In genomic region chr6:20630617-20631448, GRCh38 we compare ENCODE assay signal across 12 cellular contexts.
A peak's percentile ranks its signal among the peaks of the same experiment; 100 is the strongest.
DNase-seq lines count a peak whose midpoint lies in the region; ATAC-seq and TF ChIP-seq lines count a peak whose summit lies in the region.
"Had no signal": no experiment of that assay in that cellular context is flagged by ENCODE, and none has a peak within 500 bp of the region (broad histone marks: within the 10 kb centered on the region; RNA-seq: fewer than 3 reads in every experiment).

No MANE protein-coding gene starts in this region.

- ATAC-seq in GM18502 (IDR thresholded peaks at IDR 0.05; ENCODE audit: poor library complexity, unreplicated experiment) (peak; percentile 44), HG03520 (IDR thresholded peaks at IDR 0.05; ENCODE audit: unreplicated experiment) (no peak)
- ATAC-seq in activated naive CD4-positive, alpha-beta T cell treated with anti-CD3 and anti-CD28 coated beads, Interleukin-2, amount 50 U/mL, for 72 hours: peak; percentile 83 to 99
- ATAC-seq: body of pancreas, K562 had no signal

- H3K9me3 ChIP-seq in SK-N-SH: no peaks in the 10 kb centered on the region
- H3K9me3 ChIP-seq: body of pancreas had no signal

- no peak overlapping the region for H2AFZ ChIP-seq in SK-N-SH (ENCODE audit: low read depth)

- TF ChIP-seq CTCF in SK-N-SH (IDR thresholded peaks at IDR 0.05): no peak

- WGBS in SK-N-SH (ENCODE audit: low lambda C conversion rate): 81% methylated on average over 3 of the region's 3 CpGs

- no peak for TF ChIP-seq RAD21 in SK-N-SH (IDR thresholded peaks at IDR 0.05; ENCODE audit: low read length)

- DNase-seq in DMS153 (lab: John Stamatoyannopoulos, UW) (peak; percentile 88), NCI-H1417 (lab: John Stamatoyannopoulos, UW) (peak; percentile 32 to 80 (median 50)), dedifferentiated amniotic fluid mesenchymal stem cell (ENCODE audit: extremely low spot score) (no peak), NCI-H524 (lab: John Stamatoyannopoulos, UW) (no peak), SK-N-SH (no peak)
- DNase-seq in activated naive CD4-positive, alpha-beta T cell treated with anti-CD3 and anti-CD28 coated beads, Interleukin-2, amount 50 U/mL, for 72 hours (ENCODE audit: low spot score in 2 of 2): peak in 1 of 2 donors; percentile 23
- DNase-seq: kidney, RPMI8226 had no signal

- H4K20me1 ChIP-seq in SK-N-SH (ENCODE audit: insufficient read depth): no peaks in the 10 kb centered on the region

- H3K36me3 Mint-ChIP-seq in activated naive CD4-positive, alpha-beta T cell treated with anti-CD3 and anti-CD28 coated beads, Interleukin-2, amount 50 U/mL, for 72 hours: peaks cover 0 to 9% of the 10 kb centered on the region in 2 donors

- POLR2A ChIA-PET in SK-N-SH (lab: Yijun Ruan, JAX): no interaction called here

- H3K27ac ChIP-seq in SK-N-SH (ENCODE audit: low read depth in 2 of 2, low read length in 1 of 2): no peak overlapping the region
- H3K27ac ChIP-seq: body of pancreas had no signal

- H3K4me2 ChIP-seq in SK-N-SH: no peak overlapping the region

- no peaks in the 10 kb centered on the region for H3K36me3 ChIP-seq in SK-N-SH (replicated peaks in 1 of 2; ENCODE audit: control insufficient read depth in 1 of 2, insufficient read depth in 2 of 2, low read length in 1 of 2)

- no peaks in the 10 kb centered on the region for H3K27me3 ChIP-seq in SK-N-SH (ENCODE audit: insufficient read depth)
- H3K27me3 ChIP-seq: body of pancreas had no signal

- peak overlapping the region in 1 of 2 donors; percentile 5 for H3K27ac Mint-ChIP-seq in activated naive CD4-positive, alpha-beta T cell treated with anti-CD3 and anti-CD28 coated beads, Interleukin-2, amount 50 U/mL, for 72 hours

- H3K79me2 ChIP-seq in SK-N-SH (ENCODE audit: insufficient read depth): no peaks in the 10 kb centered on the region

- CTCF ChIA-PET in SK-N-SH (lab: Yijun Ruan, JAX): interaction anchor here (1.0 kb wide), 1 partner anchor 33 kb away, joined by 3 read pairs; no protein-coding TSS in a partner anchor

- H3F3A ChIP-seq in SK-N-SH (replicated peaks; ENCODE audit: insufficient read depth): no peaks in the 10 kb centered on the region

- no peak overlapping the region for H3K9ac ChIP-seq in SK-N-SH

- no peaks in the 10 kb centered on the region for H3K9me3 Mint-ChIP-seq in activated naive CD4-positive, alpha-beta T cell treated with anti-CD3 and anti-CD28 coated beads, Interleukin-2, amount 50 U/mL, for 72 hours

- H3K9me2 ChIP-seq in SK-N-SH: no peaks in the 10 kb centered on the region

- TF ChIP-seq EP300 in SK-N-SH (IDR thresholded peaks at IDR 0.05; ENCODE audit: borderline replicate concordance in 1 of 2, low read depth in 1 of 2, low read length in 1 of 2): no peak

- no peak overlapping the region for H3K4me3 ChIP-seq in SK-N-SH (ENCODE audit: low read depth in 2 of 2, low read length in 1 of 2)
- H3K4me3 ChIP-seq: body of pancreas, K562 had no signal

- H3K4me1 ChIP-seq in SK-N-SH (ENCODE audit: control insufficient read depth in 1 of 2, insufficient read depth in 2 of 2, low read depth in 1 of 2, low read length in 1 of 2): no peaks in the 10 kb centered on the region; a peak in 1 of 4 replicates

TF ChIP-seq in SK-N-SH, 30 proteins besides CTCF, POLR2A, EP300 and RAD21:
- TF ChIP-seq GATA2 (CRISPR knock-in tag; IDR thresholded peaks at IDR 0.05) (no peak), FOSL2 (IDR thresholded peaks at IDR 0.05; ENCODE audit: borderline replicate concordance, low read depth) (no peak), ELF1 (IDR thresholded peaks at IDR 0.05) (no peak), TEAD4 (IDR thresholded peaks at IDR 0.05; ENCODE audit: borderline replicate concordance, insufficient read depth) (no peak), PBX3 (IDR thresholded peaks at IDR 0.05) (no peak), JUND (IDR thresholded peaks at IDR 0.05) (no peak), USF2 (IDR thresholded peaks at IDR 0.05; ENCODE audit: borderline replicate concordance, low read depth, low read length) (no peak), NRF1 (IDR thresholded peaks at IDR 0.05; ENCODE audit: low read depth, low read length) (no peak), TAF1 (IDR thresholded peaks at IDR 0.05; ENCODE audit: borderline replicate concordance, low read depth, low read length) (no peak), IRF3 (IDR thresholded peaks at IDR 0.05; ENCODE audit: low read depth, low read length) (no peak), REST (IDR thresholded peaks at IDR 0.05; ENCODE audit: low read depth, low read length) (no peak), CHD2 (IDR thresholded peaks at IDR 0.05; ENCODE audit: low read length, partially characterized antibody) (no peak), FOXM1 (IDR thresholded peaks at IDR 0.05; ENCODE audit: low read depth) (no peak), TCF12 (IDR thresholded peaks at IDR 0.05) (no peak)

Comparison
In these comparisons a context has a peak if more than half of its experiments do, and no peak if none do; other contexts are left out.
1. DNase-seq: peak in DMS153 (single experiment) and NCI-H1417 (3 of 3); none in dedifferentiated amniotic fluid mesenchymal stem cell (single experiment), NCI-H524 (0 of 2) and SK-N-SH (single experiment).